Comparison of ENCODE assay signal across 28 cellular contexts in genomic region chr17:70675070-70675590, GRCh38.
"Had no signal": no experiment of that assay in that cellular context is flagged by ENCODE, and none has a peak within 500 bp of the region (broad histone marks: within the 10 kb centered on the region; RNA-seq: fewer than 3 reads in every experiment).

No MANE protein-coding gene starts in this region.

- H3K36me3 ChIP-seq: SJSA1 had no signal

- H3K4me1 ChIP-seq: SJSA1 had no signal

- H3K27ac ChIP-seq: SJSA1, VCaP had no signal

- H3K4me3 ChIP-seq: K562, SJSA1 had no signal

- FAIRE-seq: colon, K562 had no signal

- DNase-seq: activated CD4-positive, alpha-beta T cell treated with anti-CD3 and anti-CD28 coated beads for 36 hours; activated CD4-positive, CD25-positive, alpha-beta regulatory T cell; activated CD8-positive, alpha-beta memory T cell treated with anti-CD3 and anti-CD28 coated beads, Interleukin-2, amount 50 U/mL, for 4 hours; activated CD8-positive, alpha-beta T cell treated with anti-CD3 and anti-CD28 coated beads for 36 hours; activated gamma-delta T cell treated with Interleukin-2 at 50 U/mL for 16 hours; activated naive CD4-positive, alpha-beta T cell treated with anti-CD3 and anti-CD28 coated beads, Interleukin-2, amount 10 ng/mL, durations not matched to agents 7 days and 5 days; activated naive CD8-positive, alpha-beta T cell treated with anti-CD3 and anti-CD28 coated beads for 36 hours; activated T-cell treated with anti-CD3 and anti-CD28 coated beads, Interleukin-2, amount 50 U/mL, for 72 hours; cerebellar nuclear complex; Karpas-422; MM.1S; NCI-H1105 treated with DMSO at 0.1 percent for 48 hours; NCI-H1436 treated with DMSO at 0.1 percent for 48 hours; NCI-H187; NCI-H2081; NCI-H446; NCI-H524; OCI-M1; RPMI8226; T-cell; T-helper 2 cell; T1000 had no signal

- H3K27me3 ChIP-seq: SJSA1 had no signal

- ATAC-seq: activated CD4-positive, alpha-beta T cell treated with anti-CD3 and anti-CD28 coated beads for 36 hours; activated CD8-positive, alpha-beta T cell treated with anti-CD3 and anti-CD28 coated beads for 36 hours; activated T-cell treated with anti-CD3 and anti-CD28 coated beads, Interleukin-2, amount 50 U/mL, for 72 hours; K562; Panc1; Right ventricle myocardium inferior; T-cell had no signal

- H3K9me3 ChIP-seq: SJSA1 had no signal
